Comparison of ENCODE assay signal across 10 cellular contexts in genomic region chrX:19342331-19342906, GRCh38. TPM values are rescaled to one million over a fixed set of nuclear protein-coding genes. Genes with fewer than 3 reads are reported as not detected.
A peak's percentile ranks its signal among the peaks of the same experiment; 100 is the strongest.
DNase-seq lines count a peak whose midpoint lies in the region; ATAC-seq, FAIRE-seq and TF ChIP-seq lines count a peak whose summit lies in the region.
"Had no signal": no experiment of that assay in that cellular context is flagged by ENCODE, and none has a peak within 500 bp of the region (broad histone marks: within the 10 kb centered on the region; RNA-seq: fewer than 3 reads in every experiment).

No MANE protein-coding gene starts in this region.

- peak; percentile 32 for FAIRE-seq in D721Med (lab: Jason Lieb, UNC)
- FAIRE-seq: G401.6 had no signal

- H3K4me1 Mint-ChIP-seq in activated B cell treated with CpG ODN at 0.5 μM for 24 hours: peaks cover 14% of the 10 kb centered on the region

- TF ChIP-seq EP300 in neural cell (conservative IDR thresholded peaks at IDR 0.05; ENCODE audit: poor library complexity, severe bottlenecking): no peak

- no peak for TF ChIP-seq CTCF in D721Med (IDR thresholded peaks at IDR 0.05; ENCODE audit: insufficient read depth, missing control alignments)
- TF ChIP-seq CTCF in HL-60 (IDR thresholded peaks at IDR 0.05; ENCODE audit: insufficient read depth, low read length): no peak
- no peak for TF ChIP-seq CTCF in activated B cell treated with CpG ODN at 0.5 μM for 24 hours (IDR thresholded peaks at IDR 0.05)
- no peak for TF ChIP-seq CTCF in neural cell (IDR thresholded peaks at IDR 0.05; ENCODE audit: poor library complexity, severe bottlenecking)

- TF ChIP-seq RAD21 in neural cell (conservative IDR thresholded peaks at IDR 0.05): no peak

- H2AFZ ChIP-seq in neural cell (ENCODE audit: low read depth, low read length): no peak overlapping the region

- H3K27ac ChIP-seq in HL-60 (replicated peaks) (peak overlapping the region; percentile 59), neural cell (ENCODE audit: low read length) (no peak overlapping the region)

- H3K9me3 Mint-ChIP-seq in activated B cell treated with CpG ODN at 0.5 μM for 24 hours: no peaks in the 10 kb centered on the region

- no peak for DNase-seq in D721Med (ENCODE audit: insufficient read length, low spot score)
- DNase-seq in HL-60 (ENCODE audit: low read depth in 1 of 2, low spot score in 1 of 2): peak in 1 of 2 experiments; percentile 35
- DNase-seq in activated B cell treated with CpG ODN at 0.5 μM for 24 hours: no peak
- no peak for DNase-seq in NCI-H1694 (lab: John Stamatoyannopoulos, UW)
- DNase-seq in ureter (ENCODE audit: low spot score): no peak
- DNase-seq in activated CD8-positive, alpha-beta memory T cell treated with anti-CD3 and anti-CD28 coated beads for 24 hours: no peak
- DNase-seq: dermis blood vessel endothelial cell had no signal

- H3K4me3 ChIP-seq in HL-60 (replicated peaks; ENCODE audit: insufficient read depth, low read length): no peak overlapping the region
- peak overlapping the region; percentile 82 for H3K4me3 ChIP-seq in neural cell (ENCODE audit: low read length)

- H4K20me1 ChIP-seq in neural cell (ENCODE audit: insufficient read depth): no peaks in the 10 kb centered on the region

- H3K27me3 Mint-ChIP-seq in activated B cell treated with CpG ODN at 0.5 μM for 24 hours: peaks cover 1% of the 10 kb centered on the region

- POLR2A ChIA-PET in activated B cell treated with CpG ODN at 0.5 μM for 24 hours (lab: Charles Lee): interaction anchor here (0.7 kb wide), 1 partner anchor 462 kb away, joined by 3 read pairs; no protein-coding TSS in a partner anchor

- H3K9me3 ChIP-seq in neural cell (ENCODE audit: low read length): no peaks in the 10 kb centered on the region
- H3K9me3 ChIP-seq: neutrophil had no signal

- H3K79me2 ChIP-seq in neural cell (replicated peaks; ENCODE audit: insufficient read depth, low read length): peaks cover 8% of the 10 kb centered on the region

- no peaks in the 10 kb centered on the region for H3F3A ChIP-seq in neural cell (ENCODE audit: insufficient read depth, low read length, poor library complexity, severe bottlenecking)

- no peaks in the 10 kb centered on the region for H3K36me3 ChIP-seq in neural cell (ENCODE audit: insufficient read depth, low read length)
- H3K36me3 ChIP-seq: neutrophil had no signal

- H3K4me3 Mint-ChIP-seq in activated B cell treated with CpG ODN at 0.5 μM for 24 hours: peak overlapping the region; percentile 88

- H3K4me2 ChIP-seq in neural cell (ENCODE audit: low read length): no peak overlapping the region

- intact Hi-C loops in activated B cell treated with CpG ODN at 0.5 μM for 24 hours (cut with micrococcal nuclease): loop anchor here (2.0 kb wide), 1 partner anchor 1606 kb away; the partner anchor contains the start of gene SCML1

- no peak for ATAC-seq in activated B cell treated with CpG ODN at 0.5 μM for 24 hours (ENCODE audit: low read depth)

- H3K36me3 Mint-ChIP-seq in activated B cell treated with CpG ODN at 0.5 μM for 24 hours (ENCODE audit: low read depth): peaks cover 1% of the 10 kb centered on the region

- CTCF ChIA-PET in activated B cell treated with CpG ODN at 0.5 μM for 24 hours (lab: Charles Lee): no interaction called here

- no peaks in the 10 kb centered on the region for H3K9me2 ChIP-seq in neural cell (ENCODE audit: insufficient read depth, low read length)

- H3K9ac ChIP-seq in neural cell (ENCODE audit: low read length): no peak overlapping the region

- H3K27me3 ChIP-seq in HL-60 (ENCODE audit: insufficient read depth, poor library complexity, severe bottlenecking) (no peaks in the 10 kb centered on the region), neural cell (ENCODE audit: insufficient read depth, low read depth, low read length) (no peaks in the 10 kb centered on the region)
- H3K27me3 ChIP-seq: neutrophil had no signal

- no peak overlapping the region for H3K27ac Mint-ChIP-seq in activated B cell treated with CpG ODN at 0.5 μM for 24 hours

TF ChIP-seq in neural cell, 6 proteins besides CTCF, POLR2A, EP300 and RAD21:
- no peak for TF ChIP-seq MXI1 (conservative IDR thresholded peaks at IDR 0.05; ENCODE audit: poor library complexity, severe bottlenecking)
- TF ChIP-seq TAF1 (IDR thresholded peaks at IDR 0.05; ENCODE audit: low read depth): no peak
- TF ChIP-seq REST (IDR thresholded peaks at IDR 0.05; ENCODE audit: borderline replicate concordance): no peak
- no peak for TF ChIP-seq SMC3 (conservative IDR thresholded peaks at IDR 0.05; ENCODE audit: poor library complexity)
- no peak for TF ChIP-seq EZH2 (IDR thresholded peaks at IDR 0.05; ENCODE audit: borderline replicate concordance, insufficient read depth, low read length, poor library complexity, severe bottlenecking)
- no peak for TF ChIP-seq POLR2AphosphoS5 (IDR thresholded peaks at IDR 0.05)

RNA-seq across cellular contexts. Expression of gene PDHA1, which starts 1.3 kb away (rescaled TPM):
- total RNA-seq in activated B cell treated with CpG ODN at 0.5 μM for 24 hours (122 and 124 TPM in 2 replicates), ureter (126 TPM)
- 224 and 241 TPM in 2 replicates for polyA plus RNA-seq in neural cell
- 42.6 and 76.5 TPM in 2 replicates for polyA minus RNA-seq in neural cell
